ENCODE assay signal across 17 cellular contexts in genomic region chr5:78726003-78726402, GRCh38.
DNase-seq lines count a peak whose midpoint lies in the region; ATAC-seq, FAIRE-seq and TF ChIP-seq lines count a peak whose summit lies in the region.
"Had no signal": no experiment of that assay in that cellular context is flagged by ENCODE, and none has a peak within 500 bp of the region (broad histone marks: within the 10 kb centered on the region; RNA-seq: fewer than 3 reads in every experiment).

No MANE protein-coding gene starts in this region.

- peaks cover 4% of the 10 kb centered on the region for H3K36me3 Mint-ChIP-seq in memory B cell
- H3K36me3 Mint-ChIP-seq: CD8-positive, alpha-beta T cell had no signal

- no peaks in the 10 kb centered on the region for H3K27me3 ChIP-seq in SU-DHL-6 (ENCODE audit: low read length)
- H3K27me3 ChIP-seq in effector memory CD4-positive, alpha-beta T cell (replicated peaks; ENCODE audit: control insufficient read depth, insufficient read depth, low read length, poor library complexity, severe bottlenecking) = no peaks in the 10 kb centered on the region
- H3K27me3 ChIP-seq: BLaER1 treated with 17β-estradiol and CSF1 and Interleukin-3, amounts not matched to agents 10 nM and 100 nM had no signal

- no peak overlapping the region for H3K4me2 ChIP-seq in SU-DHL-6 (ENCODE audit: low read depth, low read length, poor library complexity, severe bottlenecking)
- H3K4me2 ChIP-seq: BLaER1 treated with 17β-estradiol and CSF1 and Interleukin-3, amounts not matched to agents 10 nM and 100 nM had no signal

- no peaks in the 10 kb centered on the region for H3K36me3 ChIP-seq in SU-DHL-6 (ENCODE audit: low read length)
- no peaks in the 10 kb centered on the region for H3K36me3 ChIP-seq in effector memory CD4-positive, alpha-beta T cell (ENCODE audit: control insufficient read depth, insufficient read depth, low read length)
- H3K36me3 ChIP-seq: BLaER1 treated with 17β-estradiol and CSF1 and Interleukin-3, amounts not matched to agents 10 nM and 100 nM had no signal

- ATAC-seq in memory B cell (ENCODE audit: low read depth) = no peak
- ATAC-seq in GM18520 (IDR thresholded peaks at IDR 0.05; ENCODE audit: unreplicated experiment) = no peak
- ATAC-seq: CD8-positive, alpha-beta T cell had no signal

- no peaks in the 10 kb centered on the region for H3K9me2 ChIP-seq in SU-DHL-6 (replicated peaks; ENCODE audit: insufficient read depth, low read length)

- DNase-seq in GM19239 (ENCODE audit: insufficient read length, low spot score) (no peak), memory B cell (ENCODE audit: low spot score in 2 of 2) (no peak), NCI-H345 (lab: John Stamatoyannopoulos, UW) (no peak), GM12892 (ENCODE audit: insufficient read length) (no peak)
- DNase-seq in effector memory CD4-positive, alpha-beta T cell = no peak
- DNase-seq: CD8-positive, alpha-beta T cell; DMS 273 treated with DMSO at 0.1 percent for 48 hours; DMS53; DND-41; EL; GM23248; HCEC 1CT; HFFc6 had no signal

- H3K79me2 ChIP-seq in SU-DHL-6 (ENCODE audit: insufficient read depth, low read length) = peaks cover 5% of the 10 kb centered on the region; the same call in 1 of the 2 replicates

- peaks cover 29% of the 10 kb centered on the region for H3K4me1 Mint-ChIP-seq in memory B cell

- H3K4me3 ChIP-seq in SU-DHL-6 (ENCODE audit: insufficient read depth, low read length, poor library complexity, severe bottlenecking) = no peak overlapping the region
- no peak overlapping the region for H3K4me3 ChIP-seq in effector memory CD4-positive, alpha-beta T cell (ENCODE audit: insufficient read depth, low read depth, low read length, poor library complexity, severe bottlenecking)
- H3K4me3 ChIP-seq: BLaER1 treated with 17β-estradiol and CSF1 and Interleukin-3, amounts not matched to agents 10 nM and 100 nM; GM23248 had no signal

- no peak for TF ChIP-seq POLR2A in GM12892 (IDR thresholded peaks at IDR 0.05; ENCODE audit: low read depth, low read length)

- no peaks in the 10 kb centered on the region for H3K9me3 ChIP-seq in SU-DHL-6 (ENCODE audit: insufficient read depth, low read length)
- no peaks in the 10 kb centered on the region for H3K9me3 ChIP-seq in effector memory CD4-positive, alpha-beta T cell (ENCODE audit: control insufficient read depth, low read length)
- H3K9me3 ChIP-seq: BLaER1 treated with 17β-estradiol and CSF1 and Interleukin-3, amounts not matched to agents 10 nM and 100 nM had no signal

- H3K27ac ChIP-seq in SU-DHL-6 (ENCODE audit: low read depth, low read length) = peak overlapping the region; percentile 99
- H3K27ac ChIP-seq in effector memory CD4-positive, alpha-beta T cell (ENCODE audit: insufficient read depth, low read length, poor library complexity, severe bottlenecking) = no peak overlapping the region
- H3K27ac ChIP-seq: BLaER1 treated with 17β-estradiol and CSF1 and Interleukin-3, amounts not matched to agents 10 nM and 100 nM; GM23248; HL-60 had no signal

- no peaks in the 10 kb centered on the region for H3K4me1 ChIP-seq in effector memory CD4-positive, alpha-beta T cell (ENCODE audit: control insufficient read depth, insufficient read depth, low read length, poor library complexity, severe bottlenecking)

- peaks cover 3% of the 10 kb centered on the region for H3K9me3 Mint-ChIP-seq in memory B cell
- H3K9me3 Mint-ChIP-seq: HFFc6 had no signal

- TF ChIP-seq CTCF in SU-DHL-6 (IDR thresholded peaks at IDR 0.05; ENCODE audit: insufficient read depth, low read length, poor library complexity, severe bottlenecking) = no peak

- H2AFZ ChIP-seq in SU-DHL-6 (ENCODE audit: low read depth, low read length, severe bottlenecking) = no peak overlapping the region
- H2AFZ ChIP-seq: GM23248 had no signal

- H3K27ac Mint-ChIP-seq in memory B cell = peak overlapping the region; percentile 69
- H3K27ac Mint-ChIP-seq: CD8-positive, alpha-beta T cell; HFFc6 had no signal

- H3K4me3 Mint-ChIP-seq in memory B cell = no peak overlapping the region
- H3K4me3 Mint-ChIP-seq: CD8-positive, alpha-beta T cell; HFFc6 had no signal

- H3K9ac ChIP-seq in SU-DHL-6 (ENCODE audit: low read length) = no peak overlapping the region
- H3K9ac ChIP-seq: BLaER1 treated with 17β-estradiol and CSF1 and Interleukin-3, amounts not matched to agents 10 nM and 100 nM; GM23248 had no signal

- peaks cover 70% of the 10 kb centered on the region for H3F3A ChIP-seq in SU-DHL-6 (ENCODE audit: insufficient read depth)

- H3K27me3 Mint-ChIP-seq in memory B cell = no peaks in the 10 kb centered on the region

- no peaks in the 10 kb centered on the region for H4K20me1 ChIP-seq in SU-DHL-6 (ENCODE audit: low read depth, low read length)
- H4K20me1 ChIP-seq: BLaER1 treated with 17β-estradiol and CSF1 and Interleukin-3, amounts not matched to agents 10 nM and 100 nM had no signal

- FAIRE-seq in GM19239 (lab: Jason Lieb, UNC) = peak; percentile 55
- FAIRE-seq in GM12892 (lab: Jason Lieb, UNC) = no peak
